In the genomic region with DNA sequence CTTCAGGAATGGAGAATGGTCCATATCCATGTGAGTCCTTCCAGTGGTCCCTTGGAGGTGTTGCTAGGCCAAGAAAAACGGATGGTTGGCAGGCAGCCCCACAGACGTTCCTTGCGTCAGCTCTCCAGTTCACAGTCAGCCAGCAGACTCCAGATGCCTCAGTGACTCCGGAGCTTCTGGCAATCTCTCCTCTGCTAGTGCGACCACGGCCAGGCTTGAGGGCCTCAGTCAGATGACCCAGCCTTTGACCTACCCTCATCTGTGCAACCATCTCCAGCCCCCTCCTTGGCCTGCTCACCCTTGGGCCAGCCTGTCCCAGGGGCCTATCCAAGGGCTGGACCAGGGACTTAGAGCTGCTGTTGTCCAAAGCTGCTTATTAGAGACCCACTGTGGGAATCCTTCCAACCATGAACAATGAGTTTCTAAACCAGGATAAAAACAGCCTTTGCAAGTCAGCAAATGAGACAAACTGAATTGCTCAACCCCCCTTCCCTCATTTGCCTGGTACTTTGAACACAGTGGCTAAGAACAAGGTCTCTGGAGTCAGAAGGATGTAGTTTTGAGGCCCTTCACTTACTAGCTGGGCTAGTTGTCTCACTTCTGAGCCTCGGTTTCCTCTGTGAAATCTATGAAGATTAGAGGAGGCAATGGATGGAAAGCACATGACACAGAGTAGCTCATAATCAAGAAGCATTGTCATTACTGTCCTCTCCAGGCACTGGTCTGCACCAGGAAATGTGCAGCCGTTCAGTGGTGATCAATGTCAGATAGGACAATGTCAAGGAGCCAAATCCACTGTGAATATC, we compare ENCODE assay signal across 1 cellular context.
TF ChIP-seq lines count a peak whose summit lies in the region.

No MANE protein-coding gene starts in this region.

TF ChIP-seq in HepG2, 621 proteins besides CTCF, POLR2A, EP300 and RAD21 (continued from another document):
- TF ChIP-seq, protein P1, sequence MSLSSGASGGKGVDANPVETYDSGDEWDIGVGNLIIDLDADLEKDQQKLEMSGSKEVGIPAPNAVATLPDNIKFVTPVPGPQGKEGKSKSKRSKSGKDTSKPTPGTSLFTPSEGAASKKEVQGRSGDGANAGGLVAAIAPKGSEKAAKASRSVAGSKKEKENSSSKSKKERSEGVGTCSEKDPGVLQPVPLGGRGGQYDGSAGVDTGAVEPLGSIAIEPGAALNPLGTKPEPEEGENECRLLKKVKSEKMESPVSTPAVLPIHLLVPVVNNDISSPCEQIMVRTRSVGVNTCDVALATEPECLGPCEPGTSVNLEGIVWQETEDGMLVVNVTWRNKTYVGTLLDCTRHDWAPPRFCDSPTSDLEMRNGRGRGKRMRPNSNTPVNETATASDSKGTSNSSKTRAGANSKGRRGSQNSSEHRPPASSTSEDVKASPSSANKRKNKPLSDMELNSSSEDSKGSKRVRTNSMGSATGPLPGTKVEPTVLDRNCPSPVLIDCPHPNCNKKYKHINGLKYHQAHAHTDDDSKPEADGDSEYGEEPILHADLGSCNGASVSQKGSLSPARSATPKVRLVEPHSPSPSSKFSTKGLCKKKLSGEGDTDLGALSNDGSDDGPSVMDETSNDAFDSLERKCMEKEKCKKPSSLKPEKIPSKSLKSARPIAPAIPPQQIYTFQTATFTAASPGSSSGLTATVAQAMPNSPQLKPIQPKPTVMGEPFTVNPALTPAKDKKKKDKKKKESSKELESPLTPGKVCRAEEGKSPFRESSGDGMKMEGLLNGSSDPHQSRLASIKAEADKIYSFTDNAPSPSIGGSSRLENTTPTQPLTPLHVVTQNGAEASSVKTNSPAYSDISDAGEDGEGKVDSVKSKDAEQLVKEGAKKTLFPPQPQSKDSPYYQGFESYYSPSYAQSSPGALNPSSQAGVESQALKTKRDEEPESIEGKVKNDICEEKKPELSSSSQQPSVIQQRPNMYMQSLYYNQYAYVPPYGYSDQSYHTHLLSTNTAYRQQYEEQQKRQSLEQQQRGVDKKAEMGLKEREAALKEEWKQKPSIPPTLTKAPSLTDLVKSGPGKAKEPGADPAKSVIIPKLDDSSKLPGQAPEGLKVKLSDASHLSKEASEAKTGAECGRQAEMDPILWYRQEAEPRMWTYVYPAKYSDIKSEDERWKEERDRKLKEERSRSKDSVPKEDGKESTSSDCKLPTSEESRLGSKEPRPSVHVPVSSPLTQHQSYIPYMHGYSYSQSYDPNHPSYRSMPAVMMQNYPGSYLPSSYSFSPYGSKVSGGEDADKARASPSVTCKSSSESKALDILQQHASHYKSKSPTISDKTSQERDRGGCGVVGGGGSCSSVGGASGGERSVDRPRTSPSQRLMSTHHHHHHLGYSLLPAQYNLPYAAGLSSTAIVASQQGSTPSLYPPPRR (CRISPR knock-in tag; IDR thresholded peaks at IDR 0.05; ENCODE audit: borderline replicate concordance), result no peak
- no peak for TF ChIP-seq ZNF484 (CRISPR knock-in tag; IDR thresholded peaks at IDR 0.05; ENCODE audit: borderline replicate concordance, low read depth)
- TF ChIP-seq, protein P2, sequence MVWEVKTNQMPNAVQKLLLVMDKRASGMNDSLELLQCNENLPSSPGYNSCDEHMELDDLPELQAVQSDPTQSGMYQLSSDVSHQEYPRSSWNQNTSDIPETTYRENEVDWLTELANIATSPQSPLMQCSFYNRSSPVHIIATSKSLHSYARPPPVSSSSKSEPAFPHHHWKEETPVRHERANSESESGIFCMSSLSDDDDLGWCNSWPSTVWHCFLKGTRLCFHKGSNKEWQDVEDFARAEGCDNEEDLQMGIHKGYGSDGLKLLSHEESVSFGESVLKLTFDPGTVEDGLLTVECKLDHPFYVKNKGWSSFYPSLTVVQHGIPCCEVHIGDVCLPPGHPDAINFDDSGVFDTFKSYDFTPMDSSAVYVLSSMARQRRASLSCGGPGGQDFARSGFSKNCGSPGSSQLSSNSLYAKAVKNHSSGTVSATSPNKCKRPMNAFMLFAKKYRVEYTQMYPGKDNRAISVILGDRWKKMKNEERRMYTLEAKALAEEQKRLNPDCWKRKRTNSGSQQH (CRISPR knock-in tag; IDR thresholded peaks at IDR 0.05; ENCODE audit: low read depth), result no peak
- TF ChIP-seq KAT8 (CRISPR knock-in tag; IDR thresholded peaks at IDR 0.05), result no peak
- TF ChIP-seq, protein P3, sequence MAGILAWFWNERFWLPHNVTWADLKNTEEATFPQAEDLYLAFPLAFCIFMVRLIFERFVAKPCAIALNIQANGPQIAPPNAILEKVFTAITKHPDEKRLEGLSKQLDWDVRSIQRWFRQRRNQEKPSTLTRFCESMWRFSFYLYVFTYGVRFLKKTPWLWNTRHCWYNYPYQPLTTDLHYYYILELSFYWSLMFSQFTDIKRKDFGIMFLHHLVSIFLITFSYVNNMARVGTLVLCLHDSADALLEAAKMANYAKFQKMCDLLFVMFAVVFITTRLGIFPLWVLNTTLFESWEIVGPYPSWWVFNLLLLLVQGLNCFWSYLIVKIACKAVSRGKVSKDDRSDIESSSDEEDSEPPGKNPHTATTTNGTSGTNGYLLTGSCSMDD (CRISPR knock-in tag; IDR thresholded peaks at IDR 0.05), result no peak
- no peak for TF ChIP-seq ZNF644 (CRISPR knock-in tag; IDR thresholded peaks at IDR 0.05; ENCODE audit: low read depth)
- TF ChIP-seq, protein P4, sequence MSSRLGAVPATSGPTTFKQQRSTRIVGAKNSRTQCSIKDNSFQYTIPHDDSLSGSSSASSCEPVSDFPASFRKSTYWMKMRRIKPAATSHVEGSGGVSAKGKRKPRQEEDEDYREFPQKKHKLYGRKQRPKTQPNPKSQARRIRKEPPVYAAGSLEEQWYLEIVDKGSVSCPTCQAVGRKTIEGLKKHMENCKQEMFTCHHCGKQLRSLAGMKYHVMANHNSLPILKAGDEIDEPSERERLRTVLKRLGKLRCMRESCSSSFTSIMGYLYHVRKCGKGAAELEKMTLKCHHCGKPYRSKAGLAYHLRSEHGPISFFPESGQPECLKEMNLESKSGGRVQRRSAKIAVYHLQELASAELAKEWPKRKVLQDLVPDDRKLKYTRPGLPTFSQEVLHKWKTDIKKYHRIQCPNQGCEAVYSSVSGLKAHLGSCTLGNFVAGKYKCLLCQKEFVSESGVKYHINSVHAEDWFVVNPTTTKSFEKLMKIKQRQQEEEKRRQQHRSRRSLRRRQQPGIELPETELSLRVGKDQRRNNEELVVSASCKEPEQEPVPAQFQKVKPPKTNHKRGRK (CRISPR knock-in tag; IDR thresholded peaks at IDR 0.05), result no peak
- no peak for TF ChIP-seq ZNF460 (CRISPR knock-in tag; IDR thresholded peaks at IDR 0.05; ENCODE audit: borderline replicate concordance)
- no peak for TF ChIP-seq ZNF343 (CRISPR knock-in tag; IDR thresholded peaks at IDR 0.05)
- TF ChIP-seq, protein P5, sequence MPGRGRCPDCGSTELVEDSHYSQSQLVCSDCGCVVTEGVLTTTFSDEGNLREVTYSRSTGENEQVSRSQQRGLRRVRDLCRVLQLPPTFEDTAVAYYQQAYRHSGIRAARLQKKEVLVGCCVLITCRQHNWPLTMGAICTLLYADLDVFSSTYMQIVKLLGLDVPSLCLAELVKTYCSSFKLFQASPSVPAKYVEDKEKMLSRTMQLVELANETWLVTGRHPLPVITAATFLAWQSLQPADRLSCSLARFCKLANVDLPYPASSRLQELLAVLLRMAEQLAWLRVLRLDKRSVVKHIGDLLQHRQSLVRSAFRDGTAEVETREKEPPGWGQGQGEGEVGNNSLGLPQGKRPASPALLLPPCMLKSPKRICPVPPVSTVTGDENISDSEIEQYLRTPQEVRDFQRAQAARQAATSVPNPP (CRISPR knock-in tag; IDR thresholded peaks at IDR 0.05), result no peak
